ENCODE assay signal across 8 cellular contexts in the genomic region with DNA sequence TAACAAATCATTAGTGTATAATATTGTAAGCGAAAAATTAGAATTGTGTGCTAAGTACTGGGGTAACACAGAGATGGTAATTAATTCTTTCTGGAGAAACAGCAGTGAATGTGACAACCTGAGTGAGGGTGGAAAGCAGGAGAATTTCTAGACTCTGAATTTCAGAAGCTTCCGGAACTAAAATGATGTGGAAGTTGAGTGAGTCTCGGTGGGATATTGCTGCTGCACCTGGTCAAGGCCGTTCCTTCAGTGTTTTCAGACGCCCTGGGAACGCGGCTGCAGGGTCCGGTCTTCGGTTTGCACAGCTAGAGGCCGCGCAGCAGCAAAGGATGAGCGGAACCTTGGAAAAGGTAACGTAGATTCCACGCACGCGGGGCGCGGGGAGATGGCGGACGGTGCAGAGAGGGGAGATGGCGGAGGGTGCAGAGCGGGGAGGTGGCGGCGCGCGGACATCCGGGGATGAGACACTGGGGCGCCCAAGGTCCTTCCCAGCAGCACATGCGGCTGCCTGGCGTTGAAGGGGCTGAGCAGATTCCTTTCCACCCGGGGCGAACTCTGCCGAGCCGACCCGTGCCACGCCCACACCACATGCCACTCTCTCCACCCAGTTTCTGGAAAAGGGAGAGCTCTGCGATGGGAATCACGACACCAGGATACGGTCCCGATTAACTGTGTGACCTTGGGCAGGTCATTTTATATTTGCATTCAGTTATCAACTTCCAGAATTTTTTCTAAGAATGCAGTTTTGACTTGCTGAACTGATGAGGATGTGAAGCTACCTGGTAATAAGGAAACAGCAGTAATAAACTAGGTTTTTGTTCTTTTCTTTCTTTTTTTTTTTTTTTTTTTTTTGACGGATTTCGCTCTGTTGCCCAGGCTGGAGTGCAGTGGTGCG. TPM values are rescaled to one million over a fixed set of nuclear protein-coding genes. Genes with fewer than 3 reads are reported as not detected.
DNase-seq lines count a peak whose midpoint lies in the region; ATAC-seq and TF ChIP-seq lines count a peak whose summit lies in the region.

Gene MRPL48 (plus strand): TSS at position 232 of the 895 bp plus-strand sequence. CDS start 98 bp downstream, at position 330.

- H3K4me1 ChIP-seq in ectodermal cell (ENCODE audit: control insufficient read depth, insufficient read depth, low read length) = no peaks in the 10 kb centered on the region
- peaks cover 20% of the 10 kb centered on the region for H3K4me1 ChIP-seq in lower lobe of right lung

- no peaks in the 10 kb centered on the region for H3K27me3 Mint-ChIP-seq in activated CD4-positive, alpha-beta memory T cell treated with anti-CD3 and anti-CD28 coated beads, Interleukin-2, amount 10 ng/mL, durations not matched to agents 7 days and 5 days

- H3K4me1 Mint-ChIP-seq in activated CD4-positive, alpha-beta memory T cell treated with anti-CD3 and anti-CD28 coated beads, Interleukin-2, amount 10 ng/mL, durations not matched to agents 7 days and 5 days = peaks cover 38% of the 10 kb centered on the region

- peak within 1 kb of the TSS; percentile 86 for H3K27ac Mint-ChIP-seq in activated CD4-positive, alpha-beta memory T cell treated with anti-CD3 and anti-CD28 coated beads, Interleukin-2, amount 10 ng/mL, durations not matched to agents 7 days and 5 days

- TF ChIP-seq CTCF in C4-2B (conservative IDR thresholded peaks at IDR 0.05) = no peak
- TF ChIP-seq CTCF in lower lobe of right lung (IDR thresholded peaks at IDR 0.05) = no peak

- intact Hi-C loops in lower lobe of right lung (cut with DNase I) = no loop called here

- DNase-seq in NCI-H82 treated with DMSO at 0.1 percent for 48 hours (lab: John Stamatoyannopoulos, UW; ENCODE audit: unreplicated experiment) (peak; percentile 86), lower lobe of right lung (peak; percentile 95)
- DNase-seq in activated CD4-positive, alpha-beta memory T cell treated with anti-CD3 and anti-CD28 coated beads, Interleukin-2, amount 10 ng/mL, durations not matched to agents 7 days and 5 days = peak; percentile 90
- peak; percentile 79 to 89 (median 84) for DNase-seq in stimulated activated CD4-positive, alpha-beta T cell treated with anti-CD3 and anti-CD28 coated beads, TNF-alpha, amount 100 ng/mL, for 24 hours (ENCODE audit: low read depth in 3 of 3)

- H3K27ac ChIP-seq in C4-2B (peak within 1 kb of the TSS; percentile 85), ectodermal cell (ENCODE audit: insufficient read depth, low read depth, low read length, poor library complexity, severe bottlenecking) (peak within 1 kb of the TSS; percentile 96), lower lobe of right lung (peak within 1 kb of the TSS; percentile 87)

- H3K4me3 ChIP-seq in ectodermal cell (ENCODE audit: insufficient read depth, low read depth, low read length) (peak within 1 kb of the TSS; percentile 79), lower lobe of right lung (peak within 1 kb of the TSS; percentile 79)

- H3K4me3 Mint-ChIP-seq in activated CD4-positive, alpha-beta memory T cell treated with anti-CD3 and anti-CD28 coated beads, Interleukin-2, amount 10 ng/mL, durations not matched to agents 7 days and 5 days = peak within 1 kb of the TSS; percentile 94

- no peaks in the 10 kb centered on the region for H3K27me3 ChIP-seq in ectodermal cell (ENCODE audit: control insufficient read depth, insufficient read depth, low read length, poor library complexity, severe bottlenecking)
- H3K27me3 ChIP-seq in lower lobe of right lung (ENCODE audit: low read depth) = no peaks in the 10 kb centered on the region

- ATAC-seq in GM19397 (IDR thresholded peaks at IDR 0.05; ENCODE audit: unreplicated experiment) (peak; percentile 96), HG03575 (IDR thresholded peaks at IDR 0.05; ENCODE audit: extremely low read depth, insufficient number of reproducible peaks, low FRiP score, unreplicated experiment) (peak; percentile 46), lower lobe of right lung (peak; percentile 99)

- POLR2A ChIA-PET in activated CD4-positive, alpha-beta memory T cell treated with anti-CD3 and anti-CD28 coated beads, Interleukin-2, amount 10 ng/mL, durations not matched to agents 7 days and 5 days (lab: Charles Lee) = interaction anchor here (0.6 to 4.4 kb wide), 14 partner anchors 9 to 706 kb away, joined by 3 to 35 read pairs (median 4); partner anchors contain the start of genes C2CD3, COA4, LIPT2 and RAB6A

- no peaks in the 10 kb centered on the region for H3K36me3 ChIP-seq in ectodermal cell (ENCODE audit: control insufficient read depth, insufficient read depth, low read length)
- H3K36me3 ChIP-seq in lower lobe of right lung = no peaks in the 10 kb centered on the region

- H3K9me3 Mint-ChIP-seq in activated CD4-positive, alpha-beta memory T cell treated with anti-CD3 and anti-CD28 coated beads, Interleukin-2, amount 10 ng/mL, durations not matched to agents 7 days and 5 days = no peaks in the 10 kb centered on the region

- H3K36me3 Mint-ChIP-seq in activated CD4-positive, alpha-beta memory T cell treated with anti-CD3 and anti-CD28 coated beads, Interleukin-2, amount 10 ng/mL, durations not matched to agents 7 days and 5 days (ENCODE audit: low read depth) = no peaks in the 10 kb centered on the region

- CTCF ChIA-PET in activated CD4-positive, alpha-beta memory T cell treated with anti-CD3 and anti-CD28 coated beads, Interleukin-2, amount 10 ng/mL, durations not matched to agents 7 days and 5 days (lab: Charles Lee) = interaction anchor here (0.7 to 1.8 kb wide), 5 partner anchors 8 to 352 kb away, joined by 3 to 7 read pairs (median 4); partner anchors contain the start of genes DNAJB13 and RAB6A

- WGBS in ectodermal cell, 2 experiments = 7 to 8% methylated on average over 40 to 43 of the region's 43 CpGs

- H3K9me3 ChIP-seq in ectodermal cell (ENCODE audit: control insufficient read depth, low read length) (no peaks in the 10 kb centered on the region), lower lobe of right lung (no peaks in the 10 kb centered on the region)

RNA-seq across cellular contexts. Expression of gene MRPL48, which starts in this region (rescaled TPM):
- 10 to 100 TPM; 35.9 to 45.5 TPM for total RNA-seq in activated CD4-positive, alpha-beta memory T cell treated with anti-CD3 and anti-CD28 coated beads, Interleukin-2, amount 10 ng/mL, durations not matched to agents 7 days and 5 days
- 23.2 TPM for polyA plus RNA-seq in ectodermal cell (2013, experiment 1 of 4)
- polyA plus RNA-seq in ectodermal cell (2013, experiment 2 of 4) = 24.4 TPM
- polyA plus RNA-seq in ectodermal cell (2013, experiment 3 of 4) = 28.8 TPM
- polyA plus RNA-seq in ectodermal cell (2013, experiment 4 of 4) = 30.9 TPM
- total RNA-seq in lower lobe of right lung = 26.5 TPM

Comparison
In these comparisons a context has a peak if more than half of its experiments do, and no peak if none do; other contexts are left out.
1. Peak in every context shown above with its lines: DNase-seq, ATAC-seq, H3K4me3 ChIP-seq and H3K27ac ChIP-seq.
2. ATAC-seq: peak in every context shown above with its lines; median percentile 99 in lower lobe of right lung; 96 in GM19397; 46 in HG03575.